Comparison of ENCODE assay signal across 24 cellular contexts in the genomic region with DNA sequence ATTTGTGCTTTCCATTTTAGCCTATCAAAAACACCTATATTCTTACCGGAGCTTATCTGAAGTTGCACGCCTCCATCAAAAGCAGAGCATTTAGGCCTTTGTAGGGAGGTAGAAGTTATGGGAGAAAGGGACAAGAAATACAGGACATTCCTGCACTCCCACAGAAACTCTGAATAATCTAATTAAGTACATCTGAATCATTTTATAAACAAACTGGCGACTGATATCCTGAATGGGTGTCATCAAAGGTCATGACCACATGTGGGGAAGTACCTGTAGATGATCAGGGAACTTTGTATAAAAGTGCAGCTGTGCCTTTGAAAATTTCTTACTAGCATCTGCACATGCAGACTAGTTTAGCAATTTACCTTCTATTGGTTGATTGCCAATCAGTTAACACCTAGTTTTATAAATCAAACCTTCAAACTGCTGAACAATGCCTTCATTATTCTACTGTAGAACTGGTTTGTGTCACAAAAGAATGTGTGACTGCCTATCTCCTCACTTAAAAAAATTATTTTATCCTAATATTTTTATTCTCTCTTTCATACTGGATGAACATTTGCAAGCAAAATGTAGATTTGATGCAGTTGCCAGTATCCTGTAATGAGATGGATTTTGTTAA. TPM values are rescaled to one million over a fixed set of nuclear protein-coding genes. Genes with fewer than 3 reads are reported as not detected.
DNase-seq lines count a peak whose midpoint lies in the region; ATAC-seq, FAIRE-seq and TF ChIP-seq lines count a peak whose summit lies in the region.
"Had no signal": no experiment of that assay in that cellular context is flagged by ENCODE, and none has a peak within 500 bp of the region (broad histone marks: within the 10 kb centered on the region; RNA-seq: fewer than 3 reads in every experiment).

No MANE protein-coding gene starts in this region.

- H3K9me3 ChIP-seq in GM12878 (replicated peaks; ENCODE audit: control insufficient read depth, insufficient read depth, low read length) (no peaks in the 10 kb centered on the region), trophoblast cell (ENCODE audit: insufficient read depth, low read depth, low read length) (peaks cover 4% of the 10 kb centered on the region)
- H3K9me3 ChIP-seq: Peyer's patch, upper lobe of left lung had no signal

- H3K4me1 ChIP-seq in GM12878 (ENCODE audit: control insufficient read depth, insufficient read depth, low read length), result no peaks in the 10 kb centered on the region
- H3K4me1 ChIP-seq in trophoblast cell (ENCODE audit: control insufficient read depth in 1 of 2, insufficient read depth in 2 of 2, low read length in 2 of 2), result peaks cover 0 to 4% of the 10 kb centered on the region in 2 experiments
- H3K4me1 ChIP-seq: Peyer's patch had no signal

- no peak overlapping the region for H4K91ac ChIP-seq in trophoblast cell (ENCODE audit: low read depth, low read length)

- 71% methylated on average over 3 of the region's 3 CpGs for WGBS in GM12878 (ENCODE audit: insufficient coverage, insufficient replicate concordance, low lambda C conversion rate, missing lambda C conversion rate)
- no CpG with 5 or more reads among the region's 3 CpGs for WGBS in trophoblast cell (ENCODE audit: extremely low coverage, insufficient coverage, insufficient read length)

- no peaks in the 10 kb centered on the region for H3K27me3 Mint-ChIP-seq in mesothelial cell of epicardium (ENCODE audit: low read depth)
- H3K27me3 Mint-ChIP-seq: dendritic cell treated with granulocyte-macrophage colony-stimulating factor and Interleukin-4, amounts not matched to agents 40 ng/mL and 50 ng/mL, for 4 days; stimulated activated naive B cell treated with anti-CD40 and anti-IgM and Interleukin-4, amounts not matched to agents 10 μg/mL and 1 μg/mL and 100 μg/mL, for 72 hours had no signal

- H3K9ac ChIP-seq in GM12878 (ENCODE audit: control insufficient read depth, insufficient read depth, low read length) (no peak overlapping the region), trophoblast cell (ENCODE audit: low read length) (no peak overlapping the region)

- no peak for FAIRE-seq in GM12878 (lab: Jason Lieb, UNC)

- H3K79me2 ChIP-seq in GM12878 (ENCODE audit: control insufficient read depth, insufficient read depth, low read length) (no peaks in the 10 kb centered on the region), trophoblast cell (ENCODE audit: control insufficient read depth, insufficient read depth, low read length, poor library complexity) (no peaks in the 10 kb centered on the region)

- no peak overlapping the region for H2AK5ac ChIP-seq in trophoblast cell (ENCODE audit: low read length)

- H2AFZ ChIP-seq in GM12878 (ENCODE audit: control insufficient read depth, low read depth, low read length), result no peak overlapping the region
- H2AFZ ChIP-seq in trophoblast cell (ENCODE audit: insufficient read depth, low read length, poor library complexity), result no peak overlapping the region

- no peak for TF ChIP-seq CTCF in GM12878 (IDR thresholded peaks at IDR 0.05 in 2 of 3, conservative IDR thresholded peaks at IDR 0.05 in 1 of 3; ENCODE audit: control insufficient read depth in 2 of 3, extremely low read depth in 1 of 3, insufficient read depth in 1 of 3, low read depth in 3 of 3, low read length in 3 of 3)
- TF ChIP-seq CTCF in mesothelial cell of epicardium (IDR thresholded peaks at IDR 0.05; ENCODE audit: unreplicated experiment), result no peak

- no peaks in the 10 kb centered on the region for H4K20me1 ChIP-seq in GM12878 (ENCODE audit: control insufficient read depth, insufficient read depth)

- RAD21 ChIA-PET in GM12878 (lab: Charles Lee; ENCODE audit: unreplicated experiment), result no interaction called here

- no peak overlapping the region for H3K4me2 ChIP-seq in GM12878 (ENCODE audit: control insufficient read depth, insufficient read depth)
- H3K4me2 ChIP-seq in trophoblast cell (ENCODE audit: low read length), result no peak overlapping the region

- no peak for TF ChIP-seq RAD21 in GM12878 (IDR thresholded peaks at IDR 0.05; ENCODE audit: insufficient read depth, low read depth, low read length)

- H3K4me3 Mint-ChIP-seq in mesothelial cell of epicardium, result no peak overlapping the region
- H3K4me3 Mint-ChIP-seq: activated CD4-positive, alpha-beta T cell treated with anti-CD3 and anti-CD28 coated beads, Interleukin-2, amount 10 ng/mL, durations not matched to agents 7 days and 5 days; activated naive CD4-positive, alpha-beta T cell treated with anti-CD3 and anti-CD28 coated beads for 36 hours; CD8-positive, alpha-beta T cell; dendritic cell treated with granulocyte-macrophage colony-stimulating factor and Interleukin-4, amounts not matched to agents 40 ng/mL and 50 ng/mL, for 4 days; immature natural killer cell; natural killer cell; stimulated activated naive B cell treated with anti-CD40 and anti-IgM and Interleukin-4, amounts not matched to agents 10 μg/mL and 1 μg/mL and 100 μg/mL, for 72 hours had no signal

- ATAC-seq in GM12878 (no peak), GM18870 (IDR thresholded peaks at IDR 0.05; ENCODE audit: unreplicated experiment) (no peak), GM21619 (IDR thresholded peaks at IDR 0.05; ENCODE audit: unreplicated experiment) (no peak)
- ATAC-seq: CD8-positive, alpha-beta T cell; natural killer cell; stimulated activated naive B cell treated with anti-CD40 and anti-IgM and Interleukin-4, amounts not matched to agents 10 μg/mL and 1 μg/mL and 100 μg/mL, for 72 hours had no signal

- no peak overlapping the region for H3K18ac ChIP-seq in trophoblast cell (ENCODE audit: low read length)

- H3K36me3 ChIP-seq in GM12878 (ENCODE audit: control insufficient read depth in 2 of 2, insufficient read depth in 2 of 2, low read length in 1 of 2) (no peaks in the 10 kb centered on the region), trophoblast cell (ENCODE audit: control insufficient read depth in 1 of 2, insufficient read depth in 2 of 2, low read length in 2 of 2) (no peaks in the 10 kb centered on the region)
- H3K36me3 ChIP-seq: Peyer's patch, upper lobe of left lung had no signal

- BruUV-seq in GM12878 (replicated peaks; lab: Mats Ljungman, UMichigan), result no TSS peak

- POLR2A ChIA-PET in GM12878 (lab: Charles Lee), result no interaction called here

- no peaks in the 10 kb centered on the region for H3K9me3 Mint-ChIP-seq in mesothelial cell of epicardium
- H3K9me3 Mint-ChIP-seq: activated CD4-positive, alpha-beta T cell treated with anti-CD3 and anti-CD28 coated beads, Interleukin-2, amount 10 ng/mL, durations not matched to agents 7 days and 5 days; activated naive CD4-positive, alpha-beta T cell treated with anti-CD3 and anti-CD28 coated beads for 36 hours; CD8-positive, alpha-beta T cell had no signal

- no peak for TF ChIP-seq EP300 in GM12878 (IDR thresholded peaks at IDR 0.05; ENCODE audit: borderline replicate concordance in 1 of 2, control insufficient read depth in 1 of 2, low read depth in 2 of 2, low read length in 2 of 2)

- H3K4me3 ChIP-seq in GM12878 (no peak overlapping the region), trophoblast cell (ENCODE audit: low read depth, low read length) (no peak overlapping the region)
- H3K4me3 ChIP-seq: Peyer's patch, upper lobe of left lung had no signal

- in situ Hi-C loops in GM12878 (cut with MboI), result no loop called here

- TF ChIP-seq POLR2A in GM12878 (IDR thresholded peaks at IDR 0.05; ENCODE audit: low read depth, low read length), result no peak

- no peak overlapping the region for H3K14ac ChIP-seq in trophoblast cell (ENCODE audit: low read length)

- H3K4me1 Mint-ChIP-seq in mesothelial cell of epicardium, result peaks cover 16% of the 10 kb centered on the region
- H3K4me1 Mint-ChIP-seq: activated CD4-positive, alpha-beta T cell treated with anti-CD3 and anti-CD28 coated beads, Interleukin-2, amount 10 ng/mL, durations not matched to agents 7 days and 5 days; immature natural killer cell; natural killer cell; stimulated activated naive B cell treated with anti-CD40 and anti-IgM and Interleukin-4, amounts not matched to agents 10 μg/mL and 1 μg/mL and 100 μg/mL, for 72 hours had no signal

- no peak overlapping the region for H2BK5ac ChIP-seq in trophoblast cell (ENCODE audit: low read depth, low read length, poor library complexity)

- H3K27me3 ChIP-seq in GM12878 (replicated peaks in 1 of 2; ENCODE audit: control insufficient read depth in 2 of 2, insufficient read depth in 2 of 2, low read length in 1 of 2), result no peaks in the 10 kb centered on the region
- no peaks in the 10 kb centered on the region for H3K27me3 ChIP-seq in trophoblast cell (ENCODE audit: insufficient read depth, low read length)
- H3K27me3 ChIP-seq: Peyer's patch, upper lobe of left lung had no signal

- no peak overlapping the region for H2BK120ac ChIP-seq in trophoblast cell (ENCODE audit: insufficient read depth, low read length, poor library complexity)

- H3K4ac ChIP-seq in trophoblast cell (ENCODE audit: low read depth, low read length), result no peak overlapping the region

- no peak overlapping the region for H3K23ac ChIP-seq in trophoblast cell (ENCODE audit: low read length)

- no peak overlapping the region for H4K8ac ChIP-seq in trophoblast cell (ENCODE audit: low read depth, low read length)

- peak overlapping the region; percentile 54 for H3K27ac Mint-ChIP-seq in mesothelial cell of epicardium
- H3K27ac Mint-ChIP-seq: activated CD4-positive, alpha-beta T cell treated with anti-CD3 and anti-CD28 coated beads, Interleukin-2, amount 10 ng/mL, durations not matched to agents 7 days and 5 days; CD8-positive, alpha-beta T cell; dendritic cell treated with granulocyte-macrophage colony-stimulating factor and Interleukin-4, amounts not matched to agents 40 ng/mL and 50 ng/mL, for 4 days; immature natural killer cell; natural killer cell; stimulated activated naive B cell treated with anti-CD40 and anti-IgM and Interleukin-4, amounts not matched to agents 10 μg/mL and 1 μg/mL and 100 μg/mL, for 72 hours had no signal

- H3K79me1 ChIP-seq in trophoblast cell (ENCODE audit: low read length), result no peaks in the 10 kb centered on the region

- no peaks in the 10 kb centered on the region for H3K36me3 Mint-ChIP-seq in mesothelial cell of epicardium
- H3K36me3 Mint-ChIP-seq: CD8-positive, alpha-beta T cell; immature natural killer cell; natural killer cell; stimulated activated naive B cell treated with anti-CD40 and anti-IgM and Interleukin-4, amounts not matched to agents 10 μg/mL and 1 μg/mL and 100 μg/mL, for 72 hours had no signal

- H3K27ac ChIP-seq in GM12878 (ENCODE audit: control insufficient read depth, insufficient read depth) (no peak overlapping the region), trophoblast cell (ENCODE audit: low read depth, low read length) (no peak overlapping the region)
- H3K27ac ChIP-seq: Peyer's patch, upper lobe of left lung had no signal

- SMC1A ChIA-PET in GM12878 (lab: Charles Lee; ENCODE audit: uncharacterized antibody, unreplicated experiment), result no interaction called here

- DNase-seq in A172 (ENCODE audit: low spot score) (peak; percentile 97), LHCN-M2 (ENCODE audit: low read depth) (peak; percentile 68), GM12878 (ENCODE audit: low read depth, low spot score) (no peak), mesothelial cell of epicardium (ENCODE audit: low spot score in 2 of 2, unreplicated experiment in 2 of 2) (no peak), trophoblast cell (no peak), cerebellar nuclear complex (lab: John Stamatoyannopoulos, UW) (no peak)
- DNase-seq: activated CD4-positive, alpha-beta T cell treated with anti-CD3 and anti-CD28 coated beads, Interleukin-2, amount 10 ng/mL, durations not matched to agents 7 days and 5 days; activated naive CD4-positive, alpha-beta T cell treated with anti-CD3 and anti-CD28 coated beads for 36 hours; CD8-positive, alpha-beta T cell; EL; head of caudate nucleus; immature natural killer cell; natural killer cell; NCI-H1092; NCI-H2107; NCI-H69; Peyer's patch; stimulated activated naive B cell treated with anti-CD40 and anti-IgM and Interleukin-4, amounts not matched to agents 10 μg/mL and 1 μg/mL and 100 μg/mL, for 72 hours; SW 1271; upper lobe of left lung had no signal

- H4K12ac ChIP-seq in trophoblast cell (ENCODE audit: low read depth, low read length), result no peak overlapping the region

- no peak overlapping the region for H2BK12ac ChIP-seq in trophoblast cell (ENCODE audit: low read length)

- CTCF ChIA-PET in GM12878 (lab: Yijun Ruan, JAX), result no interaction called here

- intact Hi-C loops in GM12878 (cut with micrococcal nuclease; ENCODE audit: unreplicated experiment), result no loop called here

RNA-seq across cellular contexts. Expression of gene STEAP4, which starts 17.1 kb away (rescaled TPM):
- 0.29 TPM in 1 of 2 replicates, not detected in the other for total RNA-seq in A172 (2014; rRNA removed; shearing (Covaris generic))
- total RNA-seq in LHCN-M2 (2014; rRNA removed), result 0.11 and 0.13 TPM in 2 replicates
- 0.05 TPM for polyA plus RNA-seq in LHCN-M2 (2012)
- 0.08 TPM in 1 of 2 replicates, not detected in the other for total RNA-seq in GM12878 (2013; cell fraction: nucleolus; rRNA removed)
- total RNA-seq in GM12878 (2014; rRNA removed), result not detected in 2 replicates
- total RNA-seq in GM12878 (2014; rRNA removed; fragmentation: Illumina TruSeq; extraction: Trizol), result not detected in 2 replicates
- total RNA-seq in GM12878 (2021), result 0.05 and 0.13 TPM in 2 replicates
- 0.03 TPM for polyA plus RNA-seq in GM12878 (2011; ENCODE audit: low read depth)
- not detected in 2 replicates for polyA plus RNA-seq in GM12878 (2011; rRNA removed)
- polyA plus RNA-seq in GM12878 (2011; cell fraction: cytosol; rRNA removed), result not detected in 2 replicates
- polyA plus RNA-seq in GM12878 (2011; cell fraction: nucleus; rRNA removed), result not detected in 2 replicates
- polyA plus RNA-seq in GM12878 (2012), result not detected in 2 replicates
- not detected in 2 replicates for polyA plus RNA-seq in GM12878 (2014; fragmentation: Illumina TruSeq; extraction: Trizol)
- not detected for polyA plus RNA-seq in GM12878 (2014; fragmentation: Nextera tagmentation; extraction: Ambion mirVana)
- not detected in 2 replicates for polyA plus RNA-seq in GM12878 (2014; rRNA removed)
- not detected for polyA plus RNA-seq in GM12878 (2016; fragmentation: Nextera tagmentation; extraction: Ambion mirVana)
- not detected in 2 replicates for polyA minus RNA-seq in GM12878 (2011; rRNA and poly(A)+ RNA removed)
- not detected in 2 replicates for polyA minus RNA-seq in GM12878 (2011; cell fraction: cytosol; rRNA and poly(A)+ RNA removed)
- under 0.01 TPM in 1 of 2 replicates, not detected in the other for polyA minus RNA-seq in GM12878 (2011; cell fraction: nucleus; rRNA and poly(A)+ RNA removed)
- total RNA-seq in mesothelial cell of epicardium, result 0.09 to 0.18 TPM (median 0.16 TPM) in 3 replicates
- polyA plus RNA-seq in trophoblast cell (2013), result 0.01 TPM in 1 of 2 replicates, not detected in the other
- total RNA-seq: activated CD4-positive, alpha-beta T cell treated with anti-CD3 and anti-CD28 coated beads, Interleukin-2, amount 10 ng/mL, durations not matched to agents 7 days and 5 days; activated naive CD4-positive, alpha-beta T cell treated with anti-CD3 and anti-CD28 coated beads for 36 hours; CD8-positive, alpha-beta T cell; pulmonary artery endothelial cell had no signal
- polyA plus RNA-seq: immature natural killer cell had no signal

Comparison
In these comparisons a context has a peak if more than half of its experiments do, and no peak if none do; other contexts are left out.
1. DNase-seq: peak in A172 (single experiment) and LHCN-M2 (single experiment); none in GM12878 (single experiment), mesothelial cell of epicardium (0 of 2), trophoblast cell (0 of 2) and cerebellar nuclear complex (0 of 2).